ENCODE assay signal across 8 cellular contexts in the genomic region with DNA sequence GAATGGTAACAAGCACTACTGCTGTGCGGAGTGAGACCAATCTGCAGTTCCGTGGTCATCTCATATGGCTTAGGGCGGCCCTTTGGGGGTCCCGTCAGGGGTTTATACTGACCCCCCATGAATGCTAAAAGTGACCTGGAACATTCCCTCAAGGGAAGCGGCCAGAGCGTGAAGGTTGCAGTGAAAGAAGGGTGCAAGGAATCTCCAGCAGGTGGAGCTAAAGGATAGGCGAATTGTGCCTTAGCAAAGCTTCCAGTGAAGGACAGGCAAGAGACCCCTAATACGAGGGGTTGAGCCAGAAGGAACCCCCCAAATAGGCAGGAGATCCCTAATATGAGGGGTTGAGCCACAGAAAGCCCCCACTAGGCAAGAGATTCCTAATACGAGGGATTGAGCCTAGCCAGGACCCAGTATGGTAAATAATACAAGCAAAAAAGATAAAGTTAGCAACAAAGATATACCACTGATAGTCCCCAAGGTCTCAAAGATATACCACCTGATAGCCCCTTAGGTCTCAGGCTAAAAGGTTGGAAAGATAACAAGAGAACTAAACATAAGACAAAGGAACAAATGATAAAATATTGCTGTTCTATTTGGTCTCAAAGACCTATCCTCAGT. TPM values are rescaled to one million over a fixed set of nuclear protein-coding genes. Genes with fewer than 3 reads are reported as not detected.
DNase-seq lines count a peak whose midpoint lies in the region; ATAC-seq and TF ChIP-seq lines count a peak whose summit lies in the region.

No MANE protein-coding gene starts in this region.

- TF ChIP-seq POLR2A in vagina (IDR thresholded peaks at IDR 0.05) = no peak

- H3K79me2 ChIP-seq in OCI-LY1 (ENCODE audit: insufficient read depth, low read length) = no peaks in the 10 kb centered on the region

- no peak for ATAC-seq in foreskin keratinocyte
- ATAC-seq in HG02588 (IDR thresholded peaks at IDR 0.05; ENCODE audit: unreplicated experiment) = no peak

- H3K27ac Mint-ChIP-seq in osteocyte (ENCODE audit: unreplicated experiment) = no peak overlapping the region

- H3K4me2 ChIP-seq in OCI-LY1 (ENCODE audit: low read length) = no peak overlapping the region

- H2AFZ ChIP-seq in OCI-LY1 (ENCODE audit: low read length) = no peak overlapping the region

- no peaks in the 10 kb centered on the region for H3F3A ChIP-seq in OCI-LY1 (ENCODE audit: insufficient read depth, low read length)

- H3K36me3 ChIP-seq in OCI-LY1 (ENCODE audit: insufficient read depth, low read length) (peaks cover 27% of the 10 kb centered on the region), vagina (no peaks in the 10 kb centered on the region)

- peak; percentile 60 for TF ChIP-seq CTCF in HL-60 (IDR thresholded peaks at IDR 0.05; ENCODE audit: insufficient read depth, low read length)
- peak; percentile 85 for TF ChIP-seq CTCF in OCI-LY1 (IDR thresholded peaks at IDR 0.05; ENCODE audit: low read length)
- peak; percentile 86 for TF ChIP-seq CTCF in foreskin keratinocyte (conservative IDR thresholded peaks at IDR 0.05)
- TF ChIP-seq CTCF in osteocyte (IDR thresholded peaks at IDR 0.05) = peak; percentile 81
- peak; percentile 27 to 59 (median 56) for TF ChIP-seq CTCF in vagina (IDR thresholded peaks at IDR 0.05)

- peak; percentile 37 for DNase-seq in CMK (ENCODE audit: low read depth)
- DNase-seq in HL-60 (ENCODE audit: low read depth in 1 of 2, low spot score in 1 of 2) = peak; percentile 35 to 61
- DNase-seq in activated T-helper 1 cell treated with Interleukin-2 at 50 U/mL for 16 hours (ENCODE audit: low read depth) = peak; percentile 15
- peak; percentile 4 to 39 for DNase-seq in foreskin keratinocyte
- DNase-seq in osteocyte (ENCODE audit: extremely low spot score, unreplicated experiment) = no peak
- no peak for DNase-seq in vagina (ENCODE audit: extremely low spot score in 2 of 2)

- intact Hi-C loops in vagina (cut with DNase I) = loop anchor here (10.0 kb wide), 1 partner anchor 161 kb away; a partner anchor contains a TSS

- H3K4me1 ChIP-seq in OCI-LY1 (ENCODE audit: insufficient read depth, low read length, severe bottlenecking) (no peaks in the 10 kb centered on the region), foreskin keratinocyte (peaks cover 25% of the 10 kb centered on the region), vagina (peaks cover 21% of the 10 kb centered on the region)

- H3K27me3 ChIP-seq in HL-60 (ENCODE audit: insufficient read depth, poor library complexity, severe bottlenecking) = no peaks in the 10 kb centered on the region
- no peaks in the 10 kb centered on the region for H3K27me3 ChIP-seq in OCI-LY1 (ENCODE audit: insufficient read depth, low read length)
- no peaks in the 10 kb centered on the region for H3K27me3 ChIP-seq in foreskin keratinocyte
- H3K27me3 ChIP-seq in vagina = no peaks in the 10 kb centered on the region

- H3K27ac ChIP-seq in HL-60 (replicated peaks) (no peak overlapping the region), OCI-LY1 (ENCODE audit: low read depth, low read length, poor library complexity, severe bottlenecking) (no peak overlapping the region), foreskin keratinocyte (no peak overlapping the region), vagina (no peak overlapping the region)

- peaks cover 3% of the 10 kb centered on the region for H3K36me3 Mint-ChIP-seq in osteocyte (ENCODE audit: unreplicated experiment)

- no peaks in the 10 kb centered on the region for H4K20me1 ChIP-seq in OCI-LY1 (ENCODE audit: insufficient read depth, low read length)

- H3K9me2 ChIP-seq in OCI-LY1 (ENCODE audit: low read depth, low read length) = no peaks in the 10 kb centered on the region

- H3K4me3 Mint-ChIP-seq in osteocyte (ENCODE audit: unreplicated experiment) = no peak overlapping the region

- H3K4me1 Mint-ChIP-seq in osteocyte (ENCODE audit: unreplicated experiment) = no peaks in the 10 kb centered on the region

- no peaks in the 10 kb centered on the region for H3K9me3 Mint-ChIP-seq in osteocyte (ENCODE audit: unreplicated experiment)

- H3K9ac ChIP-seq in OCI-LY1 (ENCODE audit: low read length) = no peak overlapping the region

- H3K27me3 Mint-ChIP-seq in osteocyte (ENCODE audit: unreplicated experiment) = no peaks in the 10 kb centered on the region

- H3K9me3 ChIP-seq in OCI-LY1 (ENCODE audit: low read length) (no peaks in the 10 kb centered on the region), vagina (no peaks in the 10 kb centered on the region)

- no peak overlapping the region for H3K4me3 ChIP-seq in HL-60 (replicated peaks; ENCODE audit: insufficient read depth, low read length)
- no peak overlapping the region for H3K4me3 ChIP-seq in OCI-LY1 (ENCODE audit: low read depth, low read length, poor library complexity, severe bottlenecking)
- no peak overlapping the region for H3K4me3 ChIP-seq in vagina

RNA-seq across cellular contexts. Expression of a gene that starts 27.5 kb away (rescaled TPM):
- total RNA-seq in foreskin keratinocyte = 25.7 and 30.4 TPM in 2 replicates
- polyA plus RNA-seq in foreskin keratinocyte = 29.2 and 32.8 TPM in 2 replicates
- total RNA-seq in osteocyte = 20.2 and 26.4 TPM in 2 replicates
- 17.2 TPM for total RNA-seq in vagina

RNA-seq across cellular contexts. Expression of a gene that starts 32.8 kb away (rescaled TPM):
- total RNA-seq in foreskin keratinocyte (10.0 and 10.5 TPM in 2 replicates), osteocyte (11.0 and 11.3 TPM in 2 replicates), vagina (12.3 TPM)
- polyA plus RNA-seq in foreskin keratinocyte = 6.2 and 6.4 TPM in 2 replicates

RNA-seq across cellular contexts. Expression of a gene that starts 50.4 kb away (rescaled TPM):
- total RNA-seq in foreskin keratinocyte = 0.27 TPM in 1 of 2 replicates, not detected in the other
- polyA plus RNA-seq in foreskin keratinocyte = 0.38 TPM in 1 of 2 replicates, not detected in the other
- total RNA-seq in osteocyte = not detected in 2 replicates
- not detected for total RNA-seq in vagina

RNA-seq across cellular contexts. Expression of a gene that starts 59.8 kb away (rescaled TPM):
- not detected in 2 replicates for total RNA-seq in foreskin keratinocyte
- not detected in 2 replicates for polyA plus RNA-seq in foreskin keratinocyte
- not detected in 2 replicates for total RNA-seq in osteocyte
- total RNA-seq in vagina = not detected

Comparison
In these comparisons a context has a peak if more than half of its experiments do, and no peak if none do; other contexts are left out.
1. DNase-seq: peak in CMK (single experiment), HL-60 (2 of 2), activated T-helper 1 cell treated with Interleukin-2 at 50 U/mL for 16 hours (single experiment) and foreskin keratinocyte (2 of 2); none in osteocyte (single experiment) and vagina (0 of 2).
2. Peak in every context shown above with its lines, with median percentiles within 50 percentile points of each other: CTCF ChIP-seq.